ENCODE assay signal across 8 cellular contexts in genomic region chr1:70504176-70504820, GRCh38.
A peak's percentile ranks its signal among the peaks of the same experiment; 100 is the strongest.
DNase-seq lines count a peak whose midpoint lies in the region; ATAC-seq and TF ChIP-seq lines count a peak whose summit lies in the region.

No MANE protein-coding gene starts in this region.

- TF ChIP-seq EP300 in stomach (IDR thresholded peaks at IDR 0.05) = no peak

- peak overlapping the region; percentile 50 for H3K27ac Mint-ChIP-seq in activated T-helper 17 cell treated with anti-CD3 and anti-CD28 coated beads, Interleukin-2, amount 50 U/mL, for 72 hours
- no peak overlapping the region for H3K27ac Mint-ChIP-seq in WTC11

- 81 to 87% (median 83%) methylated on average over 6 to 7 of the region's 7 CpGs for WGBS in stomach, 5 donors

- no peak overlapping the region for H3K27ac ChIP-seq in stomach

- H3K4me1 Mint-ChIP-seq in activated T-helper 17 cell treated with anti-CD3 and anti-CD28 coated beads, Interleukin-2, amount 50 U/mL, for 72 hours = peaks cover 3% of the 10 kb centered on the region
- H3K4me1 Mint-ChIP-seq in WTC11 = peaks cover 4% of the 10 kb centered on the region

- DNase-seq in AG08395 (ENCODE audit: low spot score) (peak; percentile 15), stomach (no peak), GF-D8 (lab: John Stamatoyannopoulos, UW) (no peak), WTC11 (ENCODE audit: low spot score) (no peak), NCI-H2227 treated with DMSO at 0.1 percent for 48 hours (lab: John Stamatoyannopoulos, UW) (no peak)

- TF ChIP-seq CTCF in stomach (IDR thresholded peaks at IDR 0.05) = no peak
- TF ChIP-seq CTCF in WTC11 (IDR thresholded peaks at IDR 0.05) = no peak

- no peak overlapping the region for H3K4me3 Mint-ChIP-seq in activated T-helper 17 cell treated with anti-CD3 and anti-CD28 coated beads, Interleukin-2, amount 50 U/mL, for 72 hours
- H3K4me3 Mint-ChIP-seq in WTC11 = no peak overlapping the region

- POLR2A ChIA-PET in WTC11 (lab: Charles Lee) = no interaction called here

- H3K4me3 ChIP-seq in stomach = no peak overlapping the region

- intact Hi-C loops in stomach (cut with DNase I; ENCODE audit: low total_unique reads) = no loop called here

- no peaks in the 10 kb centered on the region for H3K36me3 Mint-ChIP-seq in activated T-helper 17 cell treated with anti-CD3 and anti-CD28 coated beads, Interleukin-2, amount 50 U/mL, for 72 hours (ENCODE audit: low read depth)
- no peaks in the 10 kb centered on the region for H3K36me3 Mint-ChIP-seq in WTC11

- no peaks in the 10 kb centered on the region for H3K9me3 Mint-ChIP-seq in activated T-helper 17 cell treated with anti-CD3 and anti-CD28 coated beads, Interleukin-2, amount 50 U/mL, for 72 hours
- no peaks in the 10 kb centered on the region for H3K9me3 Mint-ChIP-seq in WTC11

- H3K27me3 Mint-ChIP-seq in activated T-helper 17 cell treated with anti-CD3 and anti-CD28 coated beads, Interleukin-2, amount 50 U/mL, for 72 hours = peaks cover 19% of the 10 kb centered on the region
- no peaks in the 10 kb centered on the region for H3K27me3 Mint-ChIP-seq in WTC11 (ENCODE audit: low read depth)

- peaks cover 0 to 12% (median under 1%) of the 10 kb centered on the region in 4 donors for H3K4me1 ChIP-seq in stomach

- peak; percentile 98 for ATAC-seq in GM18909 (IDR thresholded peaks at IDR 0.05; ENCODE audit: poor library complexity, unreplicated experiment)
- ATAC-seq in HG02981 (IDR thresholded peaks at IDR 0.05; ENCODE audit: unreplicated experiment) = peak; percentile 92
- ATAC-seq in activated T-helper 17 cell treated with anti-CD3 and anti-CD28 coated beads, Interleukin-2, amount 50 U/mL, for 72 hours (replicated peaks) = peak; percentile 89
- no peak for ATAC-seq in WTC11

- no peaks in the 10 kb centered on the region for H3K27me3 ChIP-seq in stomach

- CTCF ChIA-PET in WTC11 (lab: Charles Lee) = no interaction called here

- H3K9me3 ChIP-seq in stomach = no peaks in the 10 kb centered on the region

- TF ChIP-seq POLR2A in stomach (IDR thresholded peaks at IDR 0.05) = no peak

- H3K36me3 ChIP-seq in stomach = no peaks in the 10 kb centered on the region

TF ChIP-seq in WTC11, 78 proteins besides CTCF, POLR2A, EP300 and RAD21:
- TF ChIP-seq ZNF396 (CRISPR knock-in tag; IDR thresholded peaks at IDR 0.05; ENCODE audit: borderline replicate concordance) (no peak), GABPB1 (CRISPR knock-in tag; IDR thresholded peaks at IDR 0.05) (no peak), E2F4 (CRISPR knock-in tag; IDR thresholded peaks at IDR 0.05; ENCODE audit: borderline replicate concordance, low read depth) (no peak), ZNF232 (CRISPR knock-in tag; IDR thresholded peaks at IDR 0.05) (no peak), USF1 (CRISPR knock-in tag; IDR thresholded peaks at IDR 0.05) (no peak), MXD4 (CRISPR knock-in tag; IDR thresholded peaks at IDR 0.05; ENCODE audit: borderline replicate concordance) (no peak), JAZF1 (CRISPR knock-in tag; IDR thresholded peaks at IDR 0.05) (no peak), ETV6 (CRISPR knock-in tag; IDR thresholded peaks at IDR 0.05) (no peak), MYBL2 (CRISPR knock-in tag; IDR thresholded peaks at IDR 0.05) (no peak), ZBTB43 (CRISPR knock-in tag; IDR thresholded peaks at IDR 0.05) (no peak), ATF1 (CRISPR knock-in tag; IDR thresholded peaks at IDR 0.05) (no peak), TEAD4 (CRISPR knock-in tag; IDR thresholded peaks at IDR 0.05) (no peak), RORB (CRISPR knock-in tag; IDR thresholded peaks at IDR 0.05) (no peak), NR3C1 (CRISPR knock-in tag; conservative IDR thresholded peaks at IDR 0.05; ENCODE audit: low read depth) (no peak), ZNF512 (CRISPR knock-in tag; IDR thresholded peaks at IDR 0.05; ENCODE audit: borderline replicate concordance) (no peak), E2F1 (CRISPR knock-in tag; IDR thresholded peaks at IDR 0.05) (no peak), AR (CRISPR knock-in tag; IDR thresholded peaks at IDR 0.05) (no peak), ERG (CRISPR knock-in tag; IDR thresholded peaks at IDR 0.05) (no peak)
TF ChIP-seq in WTC11: peak in this region for 0.
